1 cellular context compared by ENCODE assay signal in the genomic region with DNA sequence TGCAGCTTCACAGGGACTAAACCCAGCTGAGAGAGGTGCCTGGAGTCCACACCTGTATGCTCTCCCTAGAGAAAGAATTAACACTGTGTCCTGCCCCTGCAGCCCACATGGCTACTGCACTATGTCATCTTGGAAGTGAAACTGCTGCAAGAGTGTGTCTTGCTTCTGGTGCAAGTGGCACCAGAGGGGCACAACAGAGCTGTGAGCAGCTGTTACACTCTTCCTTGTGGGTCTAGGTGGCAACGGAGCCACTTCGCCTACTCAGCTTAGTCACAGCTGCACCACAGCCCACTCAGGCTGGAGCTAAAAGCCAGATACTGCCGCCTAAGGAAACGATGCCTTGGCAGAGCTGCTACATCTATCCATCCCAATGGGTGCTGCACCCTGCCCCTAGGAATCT.
TF ChIP-seq lines count a peak whose summit lies in the region.

No MANE protein-coding gene starts in this region.

TF ChIP-seq in H1, 55 proteins besides CTCF, POLR2A, EP300 and RAD21 (continued from another document):
- TF ChIP-seq CHD7 (IDR thresholded peaks at IDR 0.05; ENCODE audit: insufficient replicate concordance, low read length): no peak
- TF ChIP-seq CEBPB (IDR thresholded peaks at IDR 0.05; ENCODE audit: low read depth, low read length): no peak
- TF ChIP-seq SP4 (IDR thresholded peaks at IDR 0.05; ENCODE audit: low read length): no peak
- TF ChIP-seq CHD2 (IDR thresholded peaks at IDR 0.05; ENCODE audit: low read length): no peak
- no peak for TF ChIP-seq KDM1A (IDR thresholded peaks at IDR 0.05; ENCODE audit: borderline replicate concordance, low read length)
- TF ChIP-seq ASH2L (IDR thresholded peaks at IDR 0.05; ENCODE audit: low read length): no peak
- TF ChIP-seq POU5F1 (IDR thresholded peaks at IDR 0.05; ENCODE audit: low read depth, low read length): no peak
